11 cellular contexts compared by ENCODE assay signal in the genomic region with DNA sequence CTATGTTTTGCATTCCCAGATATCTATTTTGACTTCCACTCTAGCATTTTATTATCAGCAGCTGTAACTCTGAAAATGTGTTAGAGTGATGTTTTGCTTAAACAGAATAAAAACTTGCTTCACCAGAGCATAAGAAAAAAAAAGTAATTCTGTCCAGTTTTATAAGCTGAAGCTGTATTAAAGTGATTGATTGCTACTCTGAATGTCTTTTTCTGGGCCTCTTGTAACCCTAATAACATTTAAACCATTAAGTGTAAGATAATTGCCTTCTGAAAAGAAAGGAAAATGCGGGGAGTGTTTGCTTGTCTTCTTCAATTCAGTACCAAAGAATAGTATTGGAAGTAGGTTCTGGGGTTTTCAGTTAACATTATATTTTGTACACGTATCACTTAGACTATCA.
"Had no signal": no experiment of that assay in that cellular context is flagged by ENCODE, and none has a peak within 500 bp of the region (broad histone marks: within the 10 kb centered on the region; RNA-seq: fewer than 3 reads in every experiment).

No MANE protein-coding gene starts in this region.

- H3K4me3 ChIP-seq: gastrocnemius medialis, heart left ventricle, lower lobe of right lung, pancreas had no signal

- H3K27me3 ChIP-seq: gastrocnemius medialis, heart left ventricle, pancreas had no signal

- H3K9me3 ChIP-seq: gastrocnemius medialis, heart left ventricle, lower lobe of right lung, pancreas had no signal

- DNase-seq: activated CD4-positive, alpha-beta T cell treated with anti-CD3 and anti-CD28 coated beads, Interleukin-2, amount 10 ng/mL, durations not matched to agents 7 days and 5 days; activated CD4-positive, CD25-positive, alpha-beta regulatory T cell; activated naive CD4-positive, alpha-beta T cell treated with Interleukin-2 at 50 U/mL for 16 hours; cerebellar nuclear complex; effector memory CD8-positive, alpha-beta T cell; gastrocnemius medialis; heart left ventricle; lower lobe of right lung; pancreas; stimulated activated CD4-positive, alpha-beta T cell treated with anti-CD3 and anti-CD28 coated beads, Interleukin-12 subunit alpha, Interleukin-12 subunit beta, amount 100 ng/mL, for 4 hours; stimulated activated CD4-positive, alpha-beta T cell treated with anti-CD3 and anti-CD28 coated beads, Interleukin-2, amount 100 ng/mL, for 24 hours had no signal

- H3K36me3 ChIP-seq: gastrocnemius medialis, heart left ventricle, lower lobe of right lung, pancreas had no signal

- ATAC-seq: effector memory CD8-positive, alpha-beta T cell had no signal

- H3K27ac ChIP-seq: gastrocnemius medialis, lower lobe of right lung, pancreas had no signal
